In the genomic region with DNA sequence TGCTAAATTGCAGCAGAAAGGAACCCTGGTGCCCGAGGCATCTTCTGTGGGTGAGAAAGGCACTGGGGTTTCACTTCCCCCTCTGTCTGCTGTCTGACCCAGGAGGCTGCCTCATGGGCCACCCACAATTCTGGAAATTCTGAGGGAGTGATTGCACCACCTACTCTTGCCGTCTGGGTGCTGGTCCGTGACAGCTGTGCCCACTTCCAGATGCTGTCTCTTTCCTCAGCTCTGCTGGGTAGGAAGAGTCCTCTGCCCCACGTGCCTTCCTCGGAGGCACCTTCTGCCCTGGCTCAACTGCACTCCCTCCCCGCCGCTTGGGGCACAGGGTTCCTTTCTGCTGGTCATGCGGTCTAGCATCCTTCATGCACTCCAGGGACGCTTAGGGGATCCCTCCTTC, we compare ENCODE assay signal across 14 cellular contexts.
A peak's percentile ranks its signal among the peaks of the same experiment; 100 is the strongest.
DNase-seq lines count a peak whose midpoint lies in the region; ATAC-seq and TF ChIP-seq lines count a peak whose summit lies in the region.
"Had no signal": no experiment of that assay in that cellular context is flagged by ENCODE, and none has a peak within 500 bp of the region (broad histone marks: within the 10 kb centered on the region; RNA-seq: fewer than 3 reads in every experiment).

No MANE protein-coding gene starts in this region.

- H3K4me1 ChIP-seq in adrenal gland (replicated peaks in 1 of 2), result peaks cover 0 to 8% of the 10 kb centered on the region in 2 donors
- H3K4me1 ChIP-seq in lung (ENCODE audit: control insufficient read depth in 2 of 2, insufficient read depth in 2 of 2, low read length in 2 of 2), result no peaks in the 10 kb centered on the region
- H3K4me1 ChIP-seq in upper lobe of left lung, result peaks cover 0 to 7% (median under 1%) of the 10 kb centered on the region in 4 donors

- peak in 1 of 4 donors; percentile 36 for TF ChIP-seq EP300 in upper lobe of left lung (IDR thresholded peaks at IDR 0.05)

- H3K36me3 ChIP-seq in adrenal gland (replicated peaks in 1 of 2) (peaks cover 0 to 81% of the 10 kb centered on the region in 2 donors), lung (ENCODE audit: control insufficient read depth in 2 of 2, insufficient read depth in 2 of 2, low read length in 2 of 2) (peaks cover 0 to 54% of the 10 kb centered on the region in 2 donors), upper lobe of left lung (peaks cover 0 to 78% (median 53%) of the 10 kb centered on the region in 4 donors)

- intact Hi-C loops in adrenal gland (cut with DNase I), result no loop called here

- H3K27ac ChIP-seq in adrenal gland, result peak overlapping the region in 2 of 5 donors; percentile 21 to 79
- no peak overlapping the region for H3K27ac ChIP-seq in lung (ENCODE audit: low read depth in 1 of 2, low read length in 1 of 2)
- H3K27ac ChIP-seq in upper lobe of left lung, result peak overlapping the region in 2 of 4 donors; percentile 30 to 78
- H3K27ac ChIP-seq: 22Rv1 had no signal

- H3K4me3 ChIP-seq in adrenal gland, result no peak overlapping the region
- no peak overlapping the region for H3K4me3 ChIP-seq in lung
- no peak overlapping the region for H3K4me3 ChIP-seq in upper lobe of left lung

- H3K27me3 ChIP-seq in adrenal gland (no peaks in the 10 kb centered on the region), lung (ENCODE audit: control insufficient read depth, insufficient read depth) (no peaks in the 10 kb centered on the region), upper lobe of left lung (no peaks in the 10 kb centered on the region)

- ATAC-seq in lung (ENCODE audit: insufficient read depth, low FRiP score) (peak; percentile 69), upper lobe of left lung (ENCODE audit: low FRiP score in 2 of 2) (peak; percentile 27 to 78), GM18517 (IDR thresholded peaks at IDR 0.05; ENCODE audit: unreplicated experiment) (no peak), GM21723 (IDR thresholded peaks at IDR 0.05; ENCODE audit: unreplicated experiment) (no peak)

- TF ChIP-seq POLR2A in adrenal gland (IDR thresholded peaks at IDR 0.05), result no peak
- TF ChIP-seq POLR2A in upper lobe of left lung (IDR thresholded peaks at IDR 0.05), result peak in 1 of 4 donors; percentile 23
- no peak for TF ChIP-seq POLR2A in erythroblast (IDR thresholded peaks at IDR 0.05; ENCODE audit: low read length)

- 81 to 93% (median 84%) methylated on average over 6 to 9 of the region's 9 CpGs for WGBS in adrenal gland, 4 donors
- WGBS in lung, 2 donors, result 34 to 67% methylated on average over 9 of the region's 9 CpGs
- WGBS in upper lobe of left lung, 2 donors, result 77 to 82% methylated on average over 6 to 9 of the region's 9 CpGs

- H3K9me3 ChIP-seq in adrenal gland (replicated peaks in 1 of 3) (no peaks in the 10 kb centered on the region), lung (ENCODE audit: control insufficient read depth in 2 of 2, insufficient read depth in 1 of 2, low read length in 1 of 2) (no peaks in the 10 kb centered on the region), upper lobe of left lung (no peaks in the 10 kb centered on the region)

- peak; percentile 37 for DNase-seq in NK-92 treated with Interleukin-12 subunit alpha and Interleukin-12 subunit beta, amount 100 ng/mL, for 24 hours (lab: John Stamatoyannopoulos, UW)
- no peak for DNase-seq in NK-92 (lab: John Stamatoyannopoulos, UW; ENCODE audit: unreplicated experiment)
- DNase-seq in adrenal gland, result peak; percentile 39 to 74 (median 55)
- peak; percentile 50 for DNase-seq in lung (ENCODE audit: low spot score)
- peak in 1 of 2 donors; percentile 72 for DNase-seq in upper lobe of left lung
- no peak for DNase-seq in erythroblast (lab: John Stamatoyannopoulos, UW)
- DNase-seq: activated CD4-positive, alpha-beta T cell treated with anti-CD3 and anti-CD28 coated beads, Interleukin-2, amount 50 U/mL, for 48 hours; activated naive CD4-positive, alpha-beta T cell; DMS79; NCI-H1092; NCI-H526 treated with DMSO at 0.1 percent for 48 hours had no signal

- TF ChIP-seq CTCF in adrenal gland (IDR thresholded peaks at IDR 0.05) (no peak), lung (IDR thresholded peaks at IDR 0.05; ENCODE audit: control extremely low read depth, extremely low read depth) (no peak), upper lobe of left lung (IDR thresholded peaks at IDR 0.05) (no peak)

Comparison
In these comparisons a context has a peak if more than half of its experiments do, and no peak if none do; other contexts are left out.
1. DNase-seq: peak in NK-92 treated with Interleukin-12 subunit alpha and Interleukin-12 subunit beta, amount 100 ng/mL, for 24 hours (single experiment), adrenal gland (7 of 7) and lung (single experiment); none in NK-92 (single experiment) and erythroblast (0 of 2).
2. ATAC-seq: peak in lung (single experiment) and upper lobe of left lung (2 of 2); none in GM18517 (single experiment) and GM21723 (single experiment).